ENCODE assay signal across 31 cellular contexts in genomic region chr9:126070071-126070470, GRCh38.
"Had no signal": no experiment of that assay in that cellular context is flagged by ENCODE, and none has a peak within 500 bp of the region (broad histone marks: within the 10 kb centered on the region; RNA-seq: fewer than 3 reads in every experiment).

No MANE protein-coding gene starts in this region.

- DNase-seq: activated B cell treated with CpG ODN at 0.5 μM for 24 hours; activated CD4-positive, alpha-beta memory T cell treated with anti-CD3 and anti-CD28 coated beads for 36 hours; activated CD4-positive, alpha-beta T cell treated with anti-CD3 and anti-CD28 coated beads for 4 hours; activated CD4-positive, alpha-beta T cell treated with anti-CD3 and anti-CD28 coated beads, Interleukin-2, amount 10 ng/mL, durations not matched to agents 24 days and 14 days; activated CD4-positive, alpha-beta T cell treated with anti-CD3 and anti-CD28 coated beads, Interleukin-2, amount 50 U/mL, for 1 hour; activated CD4-positive, alpha-beta T cell treated with anti-CD3 and anti-CD28 coated beads, Interleukin-2, amount 50 U/mL, for 4 hours; activated CD4-positive, CD25-positive, alpha-beta regulatory T cell treated with anti-CD3 and anti-CD28 coated beads, Interleukin-2, amount 50 U/mL, for 72 hours; activated CD8-positive, alpha-beta memory T cell treated with anti-CD3 and anti-CD28 coated beads, Interleukin-2, amount 50 U/mL, for 4 hours; activated CD8-positive, alpha-beta T cell treated with anti-CD3 and anti-CD28 coated beads for 36 hours; activated effector memory CD4-positive, alpha-beta T cell treated with anti-CD3 and anti-CD28 coated beads, Interleukin-2, amount 50 U/mL, for 16 hours; activated gamma-delta T cell treated with Interleukin-2 at 50 U/mL for 16 hours; activated naive CD4-positive, alpha-beta T cell; activated naive CD4-positive, alpha-beta T cell treated with anti-CD3 and anti-CD28 coated beads for 36 hours; activated naive CD4-positive, alpha-beta T cell treated with anti-CD3 and anti-CD28 coated beads, Interleukin-2, amount 50 U/mL, for 16 hours; activated naive CD8-positive, alpha-beta T cell treated with anti-CD3 and anti-CD28 coated beads for 36 hours; activated T-cell treated with anti-CD3 and anti-CD28 coated beads for 4 hours; activated T-cell treated with anti-CD3 and anti-CD28 coated beads, Interleukin-2, amount 50 U/mL, for 1 hour; activated T-cell treated with anti-CD3 and anti-CD28 coated beads, Interleukin-2, amount 50 U/mL, for 4 hours; activated T-cell treated with anti-CD3 and anti-CD28 coated beads, Interleukin-2, amount 50 U/mL, for 72 hours; adrenal gland; amniotic stem cell; aorta; body of pancreas; brain microvascular endothelial cell; central memory CD4-positive, alpha-beta T cell; T-helper 17 cell; T1000 had no signal

- ATAC-seq: activated CD8-positive, alpha-beta T cell treated with anti-CD3 and anti-CD28 coated beads for 36 hours; activated naive CD4-positive, alpha-beta T cell treated with anti-CD3 and anti-CD28 coated beads, Interleukin-2, amount 50 U/mL, for 72 hours; activated T-cell treated with anti-CD3 and anti-CD28 coated beads, Interleukin-2, amount 50 U/mL, for 4 hours; activated T-cell treated with anti-CD3 and anti-CD28 coated beads, Interleukin-2, amount 50 U/mL, for 72 hours; activated T-helper 17 cell treated with anti-CD3 and anti-CD28 coated beads, Interleukin-2, amount 50 U/mL, for 72 hours; body of pancreas; T-helper 17 cell had no signal

- H3K36me3 ChIP-seq: adrenal gland, brain microvascular endothelial cell, breast epithelium had no signal

- H3K4me3 ChIP-seq: adrenal gland, body of pancreas, breast epithelium had no signal

- H3K4me1 ChIP-seq: adrenal gland, body of pancreas, breast epithelium had no signal

- H3K27me3 ChIP-seq: adrenal gland, brain microvascular endothelial cell had no signal

- H3K9me3 ChIP-seq: adrenal gland, body of pancreas, breast epithelium had no signal

- H3K27ac ChIP-seq: adrenal gland, body of pancreas, brain microvascular endothelial cell, breast epithelium, VCaP had no signal
